In genomic region chr1:86821956-86822355, GRCh38 we compare ENCODE assay signal across 1 cellular context.
TF ChIP-seq lines count a peak whose summit lies in the region.

No MANE protein-coding gene starts in this region.

TF ChIP-seq in HEK293, 187 proteins besides CTCF, POLR2A, EP300 and RAD21 (continued from another document):
- no peak for TF ChIP-seq ZNF692 (tag by site-specific recombination; IDR thresholded peaks at IDR 0.05)
- no peak for TF ChIP-seq ZNF354C (tag by site-specific recombination; IDR thresholded peaks at IDR 0.05; ENCODE audit: borderline replicate concordance, low read depth)
- no peak for TF ChIP-seq ZBTB8A (tag by site-specific recombination; IDR thresholded peaks at IDR 0.05)
- no peak for TF ChIP-seq ZNF629 (tag by site-specific recombination; IDR thresholded peaks at IDR 0.05)
- TF ChIP-seq PRDM4 (tag by site-specific recombination; IDR thresholded peaks at IDR 0.05) = no peak
- TF ChIP-seq WT1 (tag by site-specific recombination; IDR thresholded peaks at IDR 0.05) = peak; percentile 67
- TF ChIP-seq TSHZ1 (tag by site-specific recombination; IDR thresholded peaks at IDR 0.05; ENCODE audit: borderline replicate concordance) = no peak
- peak; percentile 72; the same call in 1 of the 2 replicates for TF ChIP-seq PRDM6 (tag by site-specific recombination; IDR thresholded peaks at IDR 0.05)
- TF ChIP-seq ZNF148 (tag by site-specific recombination; IDR thresholded peaks at IDR 0.05; ENCODE audit: borderline replicate concordance) = no peak
- TF ChIP-seq ZNF311 (tag by site-specific recombination; IDR thresholded peaks at IDR 0.05; ENCODE audit: borderline replicate concordance) = no peak
- TF ChIP-seq ZNF621 (tag by site-specific recombination; IDR thresholded peaks at IDR 0.05) = no peak
- no peak for TF ChIP-seq ZNF133 (tag by site-specific recombination; IDR thresholded peaks at IDR 0.05)
